In genomic region chr9:86637515-86637914, GRCh38 we compare ENCODE assay signal across 8 cellular contexts.
DNase-seq lines count a peak whose midpoint lies in the region; ATAC-seq and TF ChIP-seq lines count a peak whose summit lies in the region.

No MANE protein-coding gene starts in this region.

- H3K9ac ChIP-seq in OCI-LY3 (ENCODE audit: low read length): no peak overlapping the region

- intact Hi-C loops in psoas muscle (cut with DNase I): no loop called here

- peak in 1 of 4 donors; percentile 43 for ATAC-seq in psoas muscle
- ATAC-seq in GM18511 (IDR thresholded peaks at IDR 0.05; ENCODE audit: unreplicated experiment): no peak

- no peak overlapping the region for H3K4me2 ChIP-seq in OCI-LY3 (ENCODE audit: low read length)

- H3K27me3 ChIP-seq in GM06990 (replicated peaks; ENCODE audit: control insufficient read depth, insufficient read depth, low read length): no peaks in the 10 kb centered on the region
- 0 out of 2 replicates have a peak, but pooled peaks cover 4% of the 10 kb centered on the region for H3K27me3 ChIP-seq in OCI-LY3 (ENCODE audit: low read depth, low read length)
- peaks cover 0 to 3% (median 0%) of the 10 kb centered on the region in 3 donors for H3K27me3 ChIP-seq in psoas muscle (ENCODE audit: insufficient read depth in 3 of 3, low read length in 2 of 3)

- H3K4me1 ChIP-seq in OCI-LY3 (ENCODE audit: low read length) (no peaks in the 10 kb centered on the region), psoas muscle (no peaks in the 10 kb centered on the region)

- H3K4me3 ChIP-seq in GM06990 (replicated peaks; ENCODE audit: low read depth, low read length): no peak overlapping the region
- H3K4me3 ChIP-seq in OCI-LY3 (ENCODE audit: low read length): no peak overlapping the region
- no peak overlapping the region for H3K4me3 ChIP-seq in psoas muscle

- H3K27ac ChIP-seq in OCI-LY3 (ENCODE audit: low read length) (no peak overlapping the region), psoas muscle (no peak overlapping the region)

- no peaks in the 10 kb centered on the region for H3K79me2 ChIP-seq in OCI-LY3 (ENCODE audit: low read length)

- WGBS in psoas muscle, 3 donors: 53 to 62% (median 58%) methylated on average over 11 of the region's 11 CpGs

- H3K36me3 ChIP-seq in GM06990 (ENCODE audit: control insufficient read depth, insufficient read depth, low read length) (no peaks in the 10 kb centered on the region), OCI-LY3 (replicated peaks; ENCODE audit: low read depth, low read length) (no peaks in the 10 kb centered on the region), psoas muscle (ENCODE audit: insufficient read depth in 1 of 2, low read depth in 1 of 2) (no peaks in the 10 kb centered on the region)

- DNase-seq in GM06990 (ENCODE audit: extremely low read depth, insufficient read length): peak; percentile 9
- peak; percentile 30 for DNase-seq in fibroblast of the conjunctiva (ENCODE audit: low read depth)
- DNase-seq in psoas muscle: peak in 1 of 2 donors; percentile 54
- no peak for DNase-seq in NCI-H1105 treated with DMSO at 0.1 percent for 48 hours (lab: John Stamatoyannopoulos, UW)
- no peak for DNase-seq in NOMO-1 (lab: John Stamatoyannopoulos, UW; ENCODE audit: unreplicated experiment in 2 of 2)
- DNase-seq in DMS53 (lab: John Stamatoyannopoulos, UW): no peak

- no peak overlapping the region for H2AFZ ChIP-seq in OCI-LY3 (ENCODE audit: low read depth, low read length)

- H3K9me3 ChIP-seq in OCI-LY3 (ENCODE audit: insufficient read depth, low read length) (no peaks in the 10 kb centered on the region), psoas muscle (no peaks in the 10 kb centered on the region)

- H4K20me1 ChIP-seq in OCI-LY3 (ENCODE audit: insufficient read depth, low read length): no peaks in the 10 kb centered on the region

- peak; percentile 59 for TF ChIP-seq CTCF in GM06990 (IDR thresholded peaks at IDR 0.05; ENCODE audit: insufficient read depth, low read length, poor library complexity, severe bottlenecking)
- TF ChIP-seq CTCF in OCI-LY3 (IDR thresholded peaks at IDR 0.05; ENCODE audit: low read depth, low read length): peak; percentile 47
- peak; percentile 12 for TF ChIP-seq CTCF in psoas muscle (IDR thresholded peaks at IDR 0.05)

Comparison
In these comparisons a context has a peak if more than half of its experiments do, and no peak if none do; other contexts are left out.
1. DNase-seq: peak in GM06990 (single experiment) and fibroblast of the conjunctiva (single experiment); none in NCI-H1105 treated with DMSO at 0.1 percent for 48 hours (single experiment), NOMO-1 (0 of 2) and DMS53 (single experiment).
2. Peak in every context shown above with its lines, with median percentiles within 50 percentile points of each other: CTCF ChIP-seq.